In the genomic region with DNA sequence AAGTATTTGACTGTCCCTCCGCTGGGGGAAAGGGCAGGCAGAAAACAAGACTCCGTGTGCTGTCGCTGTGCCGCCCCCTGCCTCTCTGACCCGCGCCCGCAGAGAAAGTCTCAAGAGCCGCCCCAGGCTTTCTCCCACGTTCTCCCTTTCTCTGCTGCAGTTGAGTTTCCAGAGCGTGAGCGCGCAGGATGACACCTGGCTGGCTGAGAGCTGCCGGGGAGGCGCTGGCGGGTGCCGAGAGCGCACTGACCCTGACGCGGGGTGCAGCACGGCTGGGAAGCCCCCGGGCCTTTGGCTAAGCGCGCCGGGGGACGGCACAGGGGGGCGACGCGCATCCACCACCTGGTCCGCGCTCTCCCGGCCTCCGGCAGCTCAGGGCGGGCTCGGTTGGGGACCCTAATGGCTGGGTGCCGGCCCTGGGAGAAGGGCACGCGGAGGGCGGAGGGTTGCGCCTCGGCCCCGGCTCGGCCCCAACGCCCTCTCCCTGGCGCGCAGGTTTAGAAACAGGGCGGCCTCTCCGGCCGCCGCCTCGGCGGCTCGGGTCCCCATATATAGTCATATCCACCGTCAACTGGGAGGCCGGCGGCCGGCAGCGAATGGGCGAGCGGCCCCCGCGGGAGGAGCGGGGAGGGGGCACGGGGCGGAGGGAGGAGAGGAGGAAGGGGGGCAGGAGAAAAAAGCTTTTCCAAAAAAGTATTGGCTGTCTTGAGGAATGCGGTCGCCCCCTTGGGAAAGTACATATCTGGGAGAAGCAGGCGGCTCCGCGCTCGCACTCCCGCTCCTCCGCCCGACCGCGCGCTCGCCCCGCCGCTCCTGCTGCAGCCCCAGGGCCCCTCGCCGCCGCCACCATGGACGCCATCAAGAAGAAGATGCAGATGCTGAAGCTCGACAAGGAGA, we compare ENCODE assay signal across 8 cellular contexts. TPM values are rescaled to one million over a fixed set of nuclear protein-coding genes. Genes with fewer than 3 reads are reported as not detected.
DNase-seq lines count a peak whose midpoint lies in the region; ATAC-seq, FAIRE-seq and TF ChIP-seq lines count a peak whose summit lies in the region.

A gene (plus strand): TSS at position 766 of the 897 bp plus-strand sequence. CDS start 83 bp downstream, at position 849.

- no peaks in the 10 kb centered on the region for H3K9me3 Mint-ChIP-seq in activated naive CD4-positive, alpha-beta T cell treated with anti-CD3 and anti-CD28 coated beads for 36 hours

- H3K27me3 Mint-ChIP-seq in activated naive CD4-positive, alpha-beta T cell treated with anti-CD3 and anti-CD28 coated beads for 36 hours (ENCODE audit: low read depth): peaks cover 50% of the 10 kb centered on the region

- CTCF ChIA-PET in activated naive CD4-positive, alpha-beta T cell treated with anti-CD3 and anti-CD28 coated beads for 36 hours (lab: Charles Lee): no interaction called here

- no peaks in the 10 kb centered on the region for H3K36me3 Mint-ChIP-seq in activated naive CD4-positive, alpha-beta T cell treated with anti-CD3 and anti-CD28 coated beads for 36 hours (ENCODE audit: low read depth)

- peak within 1 kb of the TSS; percentile 72 for H3K4me3 ChIP-seq in choroid plexus epithelial cell (ENCODE audit: low read depth, low read length)
- H3K4me3 ChIP-seq in kidney epithelial cell (ENCODE audit: low read depth, low read length): peak within 1 kb of the TSS; percentile 87
- peak within 1 kb of the TSS; percentile 50 to 73 for H3K4me3 ChIP-seq in small intestine (ENCODE audit: low read depth in 1 of 2, low read length in 2 of 2)

- no peaks in the 10 kb centered on the region for H3K9me3 ChIP-seq in small intestine (ENCODE audit: control insufficient read depth, low read depth)

- WGBS in small intestine, 3 donors: 2% methylated on average over 72 to 84 of the region's 84 CpGs

- peak; percentile 11 for DNase-seq in activated naive CD4-positive, alpha-beta T cell treated with anti-CD3 and anti-CD28 coated beads for 36 hours
- no peak for DNase-seq in activated naive CD4-positive, alpha-beta T cell treated with Interleukin-2 at 50 U/mL for 16 hours
- DNase-seq in RKO (ENCODE audit: low spot score) (peak; percentile 82), choroid plexus epithelial cell (ENCODE audit: low read depth) (peak; percentile 90), kidney epithelial cell (ENCODE audit: low read depth) (peak; percentile 67), small intestine (no peak), NCI-H2107 treated with DMSO at 0.1 percent for 48 hours (lab: John Stamatoyannopoulos, UW; ENCODE audit: unreplicated experiment) (no peak)

- intact Hi-C loops in activated naive CD4-positive, alpha-beta T cell treated with anti-CD3 and anti-CD28 coated beads for 36 hours (cut with micrococcal nuclease): no loop called here

- H3K27ac ChIP-seq in small intestine (ENCODE audit: low read depth in 1 of 2, low read length in 1 of 2): peak within 1 kb of the TSS in 1 of 2 donors; percentile 81

- H3K36me3 ChIP-seq in kidney epithelial cell (ENCODE audit: control insufficient read depth, insufficient read depth, low read length): peaks cover 3% of the 10 kb centered on the region
- no peaks in the 10 kb centered on the region for H3K36me3 ChIP-seq in small intestine (ENCODE audit: control insufficient read depth in 2 of 2, insufficient read depth in 2 of 2, low read length in 2 of 2)

- no peak for FAIRE-seq in small intestine (lab: Jason Lieb, UNC)

- no peak within 1 kb of the TSS for H3K27ac Mint-ChIP-seq in activated naive CD4-positive, alpha-beta T cell treated with anti-CD3 and anti-CD28 coated beads for 36 hours

- H3K4me3 Mint-ChIP-seq in activated naive CD4-positive, alpha-beta T cell treated with anti-CD3 and anti-CD28 coated beads for 36 hours: peak within 1 kb of the TSS; percentile 47

- H3K27me3 ChIP-seq in kidney epithelial cell (ENCODE audit: control insufficient read depth, insufficient read depth, low read length): no peaks in the 10 kb centered on the region
- peaks cover 0 to 17% of the 10 kb centered on the region in 2 donors for H3K27me3 ChIP-seq in small intestine (ENCODE audit: control insufficient read depth in 2 of 2, insufficient read depth in 2 of 2, low read length in 2 of 2)

- peaks cover 9% of the 10 kb centered on the region for H3K4me1 Mint-ChIP-seq in activated naive CD4-positive, alpha-beta T cell treated with anti-CD3 and anti-CD28 coated beads for 36 hours (ENCODE audit: low read depth)

- TF ChIP-seq CTCF in choroid plexus epithelial cell (conservative IDR thresholded peaks at IDR 0.05; ENCODE audit: low read depth, low read length) (peak; percentile 21), kidney epithelial cell (IDR thresholded peaks at IDR 0.05; ENCODE audit: insufficient read depth, low read length, poor library complexity, severe bottlenecking) (peak; percentile 24)

- H3K4me1 ChIP-seq in small intestine (ENCODE audit: control insufficient read depth in 2 of 2, insufficient read depth in 1 of 2, low read depth in 1 of 2, low read length in 1 of 2): no peaks in the 10 kb centered on the region

- ATAC-seq in HG03469 (IDR thresholded peaks at IDR 0.05; ENCODE audit: unreplicated experiment): no peak

RNA-seq across cellular contexts. Expression of the gene that starts here (rescaled TPM):
- total RNA-seq in activated naive CD4-positive, alpha-beta T cell treated with anti-CD3 and anti-CD28 coated beads for 36 hours: 10 to 100 TPM; 10.5 to 10.7 TPM
- total RNA-seq in kidney epithelial cell: 818 and 847 TPM in 2 replicates
- 100 to 1,000 TPM; 353 to 542 (median 411) TPM for polyA plus RNA-seq in small intestine

Comparison
In these comparisons a context has a peak if more than half of its experiments do, and no peak if none do; other contexts are left out.
1. RNA of the gene that starts here (total RNA-seq): 818 to 847 TPM in kidney epithelial cell; 10.5 to 10.7 TPM in activated naive CD4-positive, alpha-beta T cell treated with anti-CD3 and anti-CD28 coated beads for 36 hours; every median in the first group is over 10 times any median in the second.
2. DNase-seq: peak in activated naive CD4-positive, alpha-beta T cell treated with anti-CD3 and anti-CD28 coated beads for 36 hours (single experiment), RKO (single experiment), choroid plexus epithelial cell (single experiment) and kidney epithelial cell (single experiment); none in activated naive CD4-positive, alpha-beta T cell treated with Interleukin-2 at 50 U/mL for 16 hours (single experiment), small intestine (single experiment) and NCI-H2107 treated with DMSO at 0.1 percent for 48 hours (single experiment).
3. Peak in every context shown above with its lines, with median percentiles within 50 percentile points of each other: H3K4me3 ChIP-seq.